In the genomic region with DNA sequence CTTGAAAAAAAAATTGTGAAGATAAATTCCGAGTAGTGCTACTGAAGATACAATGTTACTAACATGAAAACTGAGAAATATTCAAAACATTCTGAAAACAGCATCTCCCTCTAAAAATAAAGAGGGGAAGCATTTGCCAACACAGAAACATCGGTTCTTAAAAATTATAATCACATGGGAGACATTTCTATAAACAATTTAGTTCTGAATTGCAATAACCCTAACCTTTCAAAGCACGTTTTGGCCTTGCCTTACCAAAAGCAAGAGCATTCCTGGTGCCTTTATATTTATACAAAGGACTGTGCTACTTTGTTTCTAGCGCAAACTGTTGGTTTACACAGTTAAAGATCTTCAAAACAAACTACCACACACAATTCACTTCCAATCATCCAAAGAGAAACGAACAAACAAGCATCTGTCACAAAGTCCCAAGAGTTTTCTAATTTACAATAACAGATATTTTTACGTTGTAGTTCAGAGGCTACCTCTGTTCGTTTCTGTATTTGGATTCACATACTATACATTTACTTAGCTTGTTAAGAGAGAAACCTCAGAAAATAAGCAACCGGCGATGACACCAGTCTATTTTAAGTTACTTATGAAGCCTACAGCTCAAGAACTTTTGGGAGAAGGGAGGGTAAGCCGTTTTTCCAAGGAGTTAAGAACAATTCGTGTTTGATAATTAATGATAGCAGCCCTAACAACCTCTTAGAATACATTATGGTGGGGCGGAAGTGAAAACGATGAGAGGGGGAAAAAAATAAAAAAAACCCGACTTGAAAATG, we compare ENCODE assay signal across 8 cellular contexts. TPM values are rescaled to one million over a fixed set of nuclear protein-coding genes. Genes with fewer than 3 reads are reported as not detected.
DNase-seq lines count a peak whose midpoint lies in the region; ATAC-seq, FAIRE-seq and TF ChIP-seq lines count a peak whose summit lies in the region.

No MANE protein-coding gene starts in this region.

- H4K20me1 ChIP-seq in HepG2 (ENCODE audit: insufficient read depth, low read length): peaks cover 12% of the 10 kb centered on the region; the same call in 1 of the 2 replicates

- CTCF ChIA-PET in HepG2 (lab: Yijun Ruan, JAX; ENCODE audit: low intra/inter-chr PET ratio, low total read pairs): no interaction called here

- no peak for TF ChIP-seq EP300 in HepG2 (IDR thresholded peaks at IDR 0.05; ENCODE audit: low read depth in 2 of 2, low read length in 2 of 2)
- no peak for TF ChIP-seq EP300 in HepG2 (CRISPR knock-in tag; IDR thresholded peaks at IDR 0.05; ENCODE audit: borderline replicate concordance)

- no peaks in the 10 kb centered on the region for H3K9me3 Mint-ChIP-seq in activated T-cell treated with anti-CD3 and anti-CD28 coated beads, Interleukin-2, amount 50 U/mL, for 24 hours

- peak overlapping the region in 4 of 5 donors; percentile 61 to 99 (median 95) for H3K27ac ChIP-seq in adrenal gland
- H3K27ac ChIP-seq in HepG2 (ENCODE audit: extremely low read length, insufficient read depth, low read length): peak overlapping the region; percentile 93
- peak overlapping the region; percentile 93 to 95 (median 94) for H3K27ac ChIP-seq in thyroid gland

- H3K4me1 ChIP-seq in adrenal gland (replicated peaks in 1 of 2): peaks cover 6 to 35% of the 10 kb centered on the region in 2 donors
- H3K4me1 ChIP-seq in HepG2 (ENCODE audit: insufficient read depth, low read length): peaks cover 43% of the 10 kb centered on the region
- peaks cover 17 to 26% of the 10 kb centered on the region in 2 donors for H3K4me1 ChIP-seq in thyroid gland

- H3K36me3 ChIP-seq in adrenal gland (replicated peaks in 1 of 2): no peaks in the 10 kb centered on the region
- H3K36me3 ChIP-seq in HepG2 (replicated peaks in 1 of 2; ENCODE audit: control insufficient read depth in 1 of 2, insufficient read depth in 2 of 2, low read length in 2 of 2): no peaks in the 10 kb centered on the region
- no peaks in the 10 kb centered on the region for H3K36me3 ChIP-seq in thyroid gland

- peaks cover 53% of the 10 kb centered on the region for H3K79me2 ChIP-seq in HepG2 (ENCODE audit: insufficient read depth, low read length)

- H3K36me3 Mint-ChIP-seq in activated T-cell treated with anti-CD3 and anti-CD28 coated beads, Interleukin-2, amount 50 U/mL, for 24 hours (ENCODE audit: low read depth): peaks cover 15% of the 10 kb centered on the region

- ATAC-seq in HepG2 (no peak), GM21528 (IDR thresholded peaks at IDR 0.05; ENCODE audit: low FRiP score, unreplicated experiment) (no peak)

- peak overlapping the region; percentile 29 for H2AFZ ChIP-seq in HepG2 (ENCODE audit: low read length)

- WGBS in adrenal gland, 4 donors: 0 to 2% (median 1%) methylated on average over 14 of the region's 14 CpGs
- 1% methylated on average over 14 of the region's 14 CpGs for WGBS in HepG2 (ENCODE audit: low lambda C conversion rate)
- WGBS in thyroid gland, 2 donors: 2 to 3% methylated on average over 14 of the region's 14 CpGs

- peak overlapping the region; percentile 93 for H3K9ac ChIP-seq in HepG2 (ENCODE audit: insufficient read depth, low read depth, low read length)

- peak overlapping the region; percentile 92 for H3K4me3 Mint-ChIP-seq in activated T-cell treated with anti-CD3 and anti-CD28 coated beads, Interleukin-2, amount 50 U/mL, for 24 hours

- H3K27me3 Mint-ChIP-seq in activated T-cell treated with anti-CD3 and anti-CD28 coated beads, Interleukin-2, amount 50 U/mL, for 24 hours: no peaks in the 10 kb centered on the region

- peak overlapping the region; percentile 98 for H3K27ac Mint-ChIP-seq in activated T-cell treated with anti-CD3 and anti-CD28 coated beads, Interleukin-2, amount 50 U/mL, for 24 hours

- peaks cover 46% of the 10 kb centered on the region for H3K4me1 Mint-ChIP-seq in activated T-cell treated with anti-CD3 and anti-CD28 coated beads, Interleukin-2, amount 50 U/mL, for 24 hours (ENCODE audit: low read depth)

- H3K27me3 ChIP-seq in adrenal gland: no peaks in the 10 kb centered on the region
- H3K27me3 ChIP-seq in HepG2 (ENCODE audit: control insufficient read depth in 1 of 2, insufficient read depth in 2 of 2, low read length in 2 of 2): peaks cover 0 to 3% of the 10 kb centered on the region in 2 experiments; a peak in 1 of 5 replicates
- H3K27me3 ChIP-seq in thyroid gland: no peaks in the 10 kb centered on the region

- in situ Hi-C loops in HepG2 (cut with HindIII; ENCODE audit: extremely low pct_ligation_motif_present, low pct_unique_long_range_greater_than_20kb): no loop called here

- intact Hi-C loops in adrenal gland (cut with DNase I): loop anchor here in 1 of 2 donors (10.0 kb wide), 1 partner anchor 75 kb away; no protein-coding TSS in a partner anchor
- intact Hi-C loops in HepG2 (cut with micrococcal nuclease; ENCODE audit: unreplicated experiment): loop anchor here (1.0 to 2.0 kb wide), 3 partner anchors 23 to 133 kb away; no protein-coding TSS in a partner anchor
- intact Hi-C loops in thyroid gland (cut with DNase I): loop anchor here (5.0 kb wide), 1 partner anchor 132 kb away; no protein-coding TSS in a partner anchor

- no peaks in the 10 kb centered on the region for H3K9me3 ChIP-seq in adrenal gland (replicated peaks in 1 of 3)
- no peaks in the 10 kb centered on the region for H3K9me3 ChIP-seq in HepG2 (ENCODE audit: low read length)
- H3K9me3 ChIP-seq in thyroid gland: no peaks in the 10 kb centered on the region

- no peak for FAIRE-seq in HepG2 (lab: Jason Lieb, UNC)

- TF ChIP-seq POLR2A in adrenal gland (IDR thresholded peaks at IDR 0.05) (no peak), HepG2 (IDR thresholded peaks at IDR 0.05; ENCODE audit: insufficient read depth in 1 of 2, low read depth in 2 of 2, low read length in 2 of 2) (no peak), thyroid gland (IDR thresholded peaks at IDR 0.05) (no peak)

- H3K4me3 ChIP-seq in adrenal gland (peak overlapping the region in 2 of 4 donors; percentile 79 to 99), HepG2 (replicated peaks in 1 of 3; ENCODE audit: insufficient read depth in 1 of 3, low read depth in 2 of 3, low read length in 3 of 3) (peak overlapping the region; percentile 75 to 100 (median 95)), thyroid gland (replicated peaks in 1 of 3) (peak overlapping the region; percentile 10 to 92 (median 71))

- POLR2A ChIA-PET in HepG2 (lab: Yijun Ruan, JAX): no interaction called here

- H3K4me2 ChIP-seq in HepG2 (ENCODE audit: low read depth, low read length): peak overlapping the region; percentile 76

- TF ChIP-seq RAD21 in HepG2 (CRISPR knock-in tag; IDR thresholded peaks at IDR 0.05): no peak

- no peak for DNase-seq in activated T-cell treated with anti-CD3 and anti-CD28 coated beads, Interleukin-2, amount 50 U/mL, for 24 hours
- DNase-seq in activated T-cell treated with anti-CD3 and anti-CD28 coated beads, Interleukin-2, amount 50 U/mL, for 48 hours: no peak
- DNase-seq in adrenal gland: no peak
- DNase-seq in HepG2 (ENCODE audit: low spot score): peak; percentile 22
- DNase-seq in thyroid gland: no peak
- no peak for DNase-seq in iPS-NIHi11 (ENCODE audit: low spot score)
- DNase-seq in stimulated activated naive CD4-positive, alpha-beta T cell treated with Interleukin-2 at 50 U/mL for 16 hours (lab: John Stamatoyannopoulos, UW): no peak

- TF ChIP-seq CTCF in adrenal gland (IDR thresholded peaks at IDR 0.05) (no peak), HepG2 (CRISPR knock-in tag; IDR thresholded peaks at IDR 0.05) (no peak), thyroid gland (IDR thresholded peaks at IDR 0.05) (no peak)

- no TSS peak for BruUV-seq in HepG2 (replicated peaks; lab: Mats Ljungman, UMichigan)

RNA-seq across cellular contexts. Expression of a gene that starts 1.3 kb away (rescaled TPM):
- total RNA-seq in adrenal gland: 10 to 100 TPM; 13.3 to 38.9 (median 31.1) TPM
- polyA plus RNA-seq in adrenal gland: 10 to 100 TPM; 14.0 to 38.4 (median 18.7) TPM
- 22.9 and 29.3 TPM in 2 replicates for total RNA-seq in HepG2 (2016; rRNA removed; fragmentation: Illumina TruSeq; extraction: Trizol)
- total RNA-seq in HepG2 (2016; cell fraction: cytosol; rRNA removed; fragmentation: Illumina TruSeq; extraction: Trizol; ENCODE audit: low read depth): 3.5 and 4.0 TPM in 2 replicates
- total RNA-seq in HepG2 (2016; cell fraction: insoluble cytoplasmic fraction; rRNA removed; fragmentation: Illumina TruSeq; extraction: Trizol): 23.9 and 24.7 TPM in 2 replicates
- 9.3 and 10.0 TPM in 2 replicates for total RNA-seq in HepG2 (2016; cell fraction: membrane; rRNA removed; fragmentation: Illumina TruSeq; extraction: Trizol)
- total RNA-seq in HepG2 (2016; cell fraction: nucleus; rRNA removed; fragmentation: Illumina TruSeq; extraction: Trizol): 18.3 and 20.7 TPM in 2 replicates
- 16.4 and 20.9 TPM in 2 replicates for polyA plus RNA-seq in HepG2 (2011; rRNA removed)
- 13.4 and 17.1 TPM in 2 replicates for polyA plus RNA-seq in HepG2 (2011; cell fraction: cytosol; rRNA removed)
- 11.7 and 12.2 TPM in 2 replicates for polyA plus RNA-seq in HepG2 (2011; cell fraction: nucleus; rRNA removed)
- polyA plus RNA-seq in HepG2 (2012): 12.8 and 18.5 TPM in 2 replicates
- 1.3 TPM in 2 replicates for polyA plus RNA-seq in HepG2 (2016; cell fraction: cytosol; fragmentation: Illumina TruSeq; extraction: Trizol; ENCODE audit: low read depth)
- polyA plus RNA-seq in HepG2 (2016; cell fraction: insoluble cytoplasmic fraction; fragmentation: Illumina TruSeq; extraction: Trizol; ENCODE audit: low read depth): 28.5 and 28.8 TPM in 2 replicates
- polyA plus RNA-seq in HepG2 (2016; cell fraction: membrane; fragmentation: Illumina TruSeq; extraction: Trizol; ENCODE audit: low read depth): 4.5 and 5.5 TPM in 2 replicates
- 18.6 and 19.8 TPM in 2 replicates for polyA plus RNA-seq in HepG2 (2016; cell fraction: nucleus; fragmentation: Illumina TruSeq; extraction: Trizol; ENCODE audit: insufficient read depth, low read depth)
- polyA minus RNA-seq in HepG2 (2011; rRNA and poly(A)+ RNA removed; ENCODE audit: low replicate concordance): 13.8 and 16.1 TPM in 2 replicates
- polyA minus RNA-seq in HepG2 (2011; cell fraction: cytosol; rRNA and poly(A)+ RNA removed): 11.3 and 13.0 TPM in 2 replicates
- 37.5 and 44.6 TPM in 2 replicates for polyA minus RNA-seq in HepG2 (2011; cell fraction: nucleus; rRNA and poly(A)+ RNA removed)
- 10 to 100 TPM; 42.7 to 72.3 (median 47.4) TPM for total RNA-seq in thyroid gland
